Comparison of ENCODE assay signal across 1 cellular context in genomic region chrX:49177338-49177833, GRCh38.
TF ChIP-seq lines count a peak whose summit lies in the region.

No MANE protein-coding gene starts in this region.

TF ChIP-seq in HCT116, 20 proteins besides CTCF, POLR2A, EP300 and RAD21 (continued from another document):
- no peak for TF ChIP-seq ATF3 (IDR thresholded peaks at IDR 0.05)
- TF ChIP-seq SIN3A (IDR thresholded peaks at IDR 0.05; ENCODE audit: low read depth) = no peak
- TF ChIP-seq TCF7L2 (IDR thresholded peaks at IDR 0.05; ENCODE audit: borderline replicate concordance, extremely low read depth, insufficient read depth, insufficient read length) = no peak
- no peak for TF ChIP-seq MAX (IDR thresholded peaks at IDR 0.05)
- TF ChIP-seq EGR1 (IDR thresholded peaks at IDR 0.05; ENCODE audit: low read depth) = no peak
- TF ChIP-seq YY1 (IDR thresholded peaks at IDR 0.05; ENCODE audit: extremely low read depth, insufficient replicate concordance, low read depth, low read length) = no peak
- TF ChIP-seq FOSL1 (IDR thresholded peaks at IDR 0.05; ENCODE audit: low read depth) = no peak
- no peak for TF ChIP-seq CEBPB (IDR thresholded peaks at IDR 0.05; ENCODE audit: low read depth)
- TF ChIP-seq CBX3 (IDR thresholded peaks at IDR 0.05; ENCODE audit: low read depth) = no peak
- no peak for TF ChIP-seq ZBTB33 (IDR thresholded peaks at IDR 0.05; ENCODE audit: extremely low read depth, insufficient replicate concordance, low read length)
- no peak for TF ChIP-seq ELF1 (IDR thresholded peaks at IDR 0.05; ENCODE audit: borderline replicate concordance, low read depth)
- TF ChIP-seq SP1 (IDR thresholded peaks at IDR 0.05; ENCODE audit: low read depth) = no peak
